ENCODE assay signal across 9 cellular contexts in genomic region chr1:225845633-225846259, GRCh38. TPM values are rescaled to one million over a fixed set of nuclear protein-coding genes. Genes with fewer than 3 reads are reported as not detected.
DNase-seq lines count a peak whose midpoint lies in the region; ATAC-seq and TF ChIP-seq lines count a peak whose summit lies in the region.
"Had no signal": no experiment of that assay in that cellular context is flagged by ENCODE, and none has a peak within 500 bp of the region (broad histone marks: within the 10 kb centered on the region; RNA-seq: fewer than 3 reads in every experiment).

No MANE protein-coding gene starts in this region.

- H3K27me3 ChIP-seq in Loucy (ENCODE audit: insufficient read depth, low read length, poor library complexity, severe bottlenecking) (no peaks in the 10 kb centered on the region), right lobe of liver (no peaks in the 10 kb centered on the region), stomach smooth muscle (ENCODE audit: control insufficient read depth in 1 of 2, insufficient read depth in 2 of 2, low read length in 2 of 2) (no peaks in the 10 kb centered on the region)
- H3K27me3 ChIP-seq: BLaER1 treated with 17β-estradiol and CSF1 and Interleukin-3, amounts not matched to agents 10 nM and 100 nM had no signal

- H3K36me3 ChIP-seq in Loucy (ENCODE audit: insufficient read depth, low read length) (peaks cover 16% of the 10 kb centered on the region; the same call in 1 of the 2 replicates), right lobe of liver (peaks cover 0 to 71% (median 30%) of the 10 kb centered on the region in 4 donors), stomach smooth muscle (ENCODE audit: control insufficient read depth in 2 of 2, insufficient read depth in 2 of 2, low read length in 2 of 2) (peaks cover 26 to 57% of the 10 kb centered on the region in 2 donors)

- WGBS in right lobe of liver (ENCODE audit: insufficient coverage, low coverage, low lambda C conversion rate, missing lambda C conversion rate), result 43% methylated on average over 2 of the region's 11 CpGs

- H3K4me1 ChIP-seq in Loucy (ENCODE audit: insufficient read depth, low read length, poor library complexity, severe bottlenecking), result peaks cover 3% of the 10 kb centered on the region
- no peaks in the 10 kb centered on the region for H3K4me1 ChIP-seq in right lobe of liver
- peaks cover 10% of the 10 kb centered on the region for H3K4me1 ChIP-seq in stomach smooth muscle (ENCODE audit: control insufficient read depth, insufficient read depth, low read length)

- H3K27ac ChIP-seq in coronary artery, result peak overlapping the region in 1 of 2 donors; percentile 72
- peak overlapping the region in 1 of 3 donors; percentile 4 for H3K27ac ChIP-seq in right lobe of liver
- H3K27ac ChIP-seq in stomach smooth muscle (ENCODE audit: low read length), result peak overlapping the region; percentile 53
- H3K27ac ChIP-seq: BLaER1 treated with 17β-estradiol and CSF1 and Interleukin-3, amounts not matched to agents 10 nM and 100 nM had no signal

- no peaks in the 10 kb centered on the region for H3F3A ChIP-seq in Loucy (ENCODE audit: low read depth)

- H4K20me1 ChIP-seq in Loucy (ENCODE audit: insufficient read depth, low read length, poor library complexity, severe bottlenecking), result no peaks in the 10 kb centered on the region

- DNase-seq in NCI-H1105 treated with DMSO at 0.1 percent for 48 hours (lab: John Stamatoyannopoulos, UW) (peak; percentile 14), NCI-H1105 (lab: John Stamatoyannopoulos, UW) (no peak), SW480 (ENCODE audit: low spot score) (peak; percentile 44), coronary artery (ENCODE audit: low spot score) (peak; percentile 85), right lobe of liver (peak; percentile 77 to 85 (median 83)), KG1 (lab: John Stamatoyannopoulos, UW) (no peak)

- peak; percentile 75 for TF ChIP-seq CTCF in Loucy (conservative IDR thresholded peaks at IDR 0.05; ENCODE audit: low read length)
- peak; percentile 75 for TF ChIP-seq CTCF in coronary artery (IDR thresholded peaks at IDR 0.05)
- peak; percentile 56 to 73 (median 60) for TF ChIP-seq CTCF in right lobe of liver (IDR thresholded peaks at IDR 0.05)

- no peak for TF ChIP-seq POLR2A in right lobe of liver (IDR thresholded peaks at IDR 0.05)

- no peak overlapping the region for H3K9ac ChIP-seq in Loucy (ENCODE audit: low read depth, low read length, poor library complexity, severe bottlenecking)
- no peak overlapping the region for H3K9ac ChIP-seq in stomach smooth muscle (ENCODE audit: low read length in 2 of 2)

- no peaks in the 10 kb centered on the region for H3K79me2 ChIP-seq in Loucy (ENCODE audit: insufficient read depth, low read length)

- no peaks in the 10 kb centered on the region for H3K9me3 ChIP-seq in Loucy (ENCODE audit: insufficient read depth, low read depth, low read length)
- H3K9me3 ChIP-seq in right lobe of liver, result no peaks in the 10 kb centered on the region
- H3K9me3 ChIP-seq in stomach smooth muscle (ENCODE audit: control insufficient read depth in 2 of 2, low read length in 2 of 2), result no peaks in the 10 kb centered on the region

- H3K9me2 ChIP-seq in Loucy (replicated peaks; ENCODE audit: low read depth, low read length), result no peaks in the 10 kb centered on the region

- no peak overlapping the region for H2AFZ ChIP-seq in Loucy (ENCODE audit: low read length)

- H3K4me2 ChIP-seq in Loucy (ENCODE audit: low read depth, low read length, poor library complexity, severe bottlenecking), result no peak overlapping the region
- H3K4me2 ChIP-seq: BLaER1 treated with 17β-estradiol and CSF1 and Interleukin-3, amounts not matched to agents 10 nM and 100 nM had no signal

- intact Hi-C loops in right lobe of liver (cut with DNase I), result loop anchor here in 1 of 2 donors (10.0 kb wide), 1 partner anchor 71 kb away; the partner anchor contains the start of gene SRP9

- ATAC-seq in right lobe of liver, result peak; percentile 35 to 70 (median 68)

- no peak overlapping the region for H3K4me3 ChIP-seq in Loucy (ENCODE audit: low read length, poor library complexity, severe bottlenecking)
- no peak overlapping the region for H3K4me3 ChIP-seq in coronary artery
- H3K4me3 ChIP-seq in right lobe of liver, result no peak overlapping the region
- H3K4me3 ChIP-seq in stomach smooth muscle (ENCODE audit: low read length in 2 of 2), result no peak overlapping the region
- H3K4me3 ChIP-seq: BLaER1 treated with 17β-estradiol and CSF1 and Interleukin-3, amounts not matched to agents 10 nM and 100 nM had no signal

RNA-seq across cellular contexts. Expression of gene EPHX1, which starts 35.8 kb away (rescaled TPM):
- 1,000 to 10,000 TPM in 3 of 6 experiments, 100 to 1,000 TPM in 3; 331 to 4,402 (median 1,032) TPM for total RNA-seq in right lobe of liver

RNA-seq across cellular contexts. Expression of gene TMEM63A, which starts 36.4 kb away (rescaled TPM):
- 10 to 100 TPM; 32.1 to 81.5 (median 44.9) TPM for total RNA-seq in right lobe of liver

RNA-seq across cellular contexts. Expression of gene LEFTY1, which starts 43.2 kb away (rescaled TPM):
- total RNA-seq in right lobe of liver, result 1 to 10 TPM in 1 of 6 experiments, under 1 TPM in 3, not detected in 2; 0.29 to 1.1 (median 0.54) TPM

Comparison
In these comparisons a context has a peak if more than half of its experiments do, and no peak if none do; other contexts are left out.
1. DNase-seq: peak in NCI-H1105 treated with DMSO at 0.1 percent for 48 hours (single experiment), SW480 (single experiment), coronary artery (single experiment) and right lobe of liver (3 of 3); none in NCI-H1105 (single experiment) and KG1 (single experiment).
2. Peak in every context shown above with its lines, with median percentiles within 50 percentile points of each other: CTCF ChIP-seq.